ENCODE assay signal across 14 cellular contexts in genomic region chr2:16584094-16584493, GRCh38.
DNase-seq lines count a peak whose midpoint lies in the region; ATAC-seq and TF ChIP-seq lines count a peak whose summit lies in the region.
"Had no signal": no experiment of that assay in that cellular context is flagged by ENCODE, and none has a peak within 500 bp of the region (broad histone marks: within the 10 kb centered on the region; RNA-seq: fewer than 3 reads in every experiment).

No MANE protein-coding gene starts in this region.

- H3K36me3 Mint-ChIP-seq in IgD-negative memory B cell (peaks cover 12% of the 10 kb centered on the region), endodermal cell (ENCODE audit: low read depth) (no peaks in the 10 kb centered on the region), neural crest cell (ENCODE audit: low read depth) (peaks cover 7% of the 10 kb centered on the region)

- H3K27me3 Mint-ChIP-seq in IgD-negative memory B cell (no peaks in the 10 kb centered on the region), endodermal cell (ENCODE audit: insufficient read depth) (no peaks in the 10 kb centered on the region), neural crest cell (ENCODE audit: low read depth) (no peaks in the 10 kb centered on the region)

- H3K27ac ChIP-seq in endodermal cell (ENCODE audit: low read depth, low read length), result no peak overlapping the region
- H3K27ac ChIP-seq: A549, GM23248 had no signal

- H3K27me3 ChIP-seq in endodermal cell (ENCODE audit: control insufficient read depth, insufficient read depth, low read length, poor library complexity, severe bottlenecking), result no peaks in the 10 kb centered on the region
- H3K27me3 ChIP-seq: BE2C had no signal

- ATAC-seq in GM18502 (IDR thresholded peaks at IDR 0.05; ENCODE audit: poor library complexity, unreplicated experiment), result no peak
- ATAC-seq in HG02623 (IDR thresholded peaks at IDR 0.05; ENCODE audit: unreplicated experiment), result no peak
- ATAC-seq: A549, GM12878, HepG2 had no signal

- peak overlapping the region in 2 of 3 donors; percentile 44 to 71 for H3K27ac Mint-ChIP-seq in IgD-negative memory B cell
- H3K27ac Mint-ChIP-seq in endodermal cell, result no peak overlapping the region
- H3K27ac Mint-ChIP-seq in neural crest cell (ENCODE audit: unreplicated experiment), result peak overlapping the region; percentile 81

- no peaks in the 10 kb centered on the region for H3K4me1 ChIP-seq in endodermal cell (ENCODE audit: control insufficient read depth, insufficient read depth, low read length)
- H3K4me1 ChIP-seq: A549, BE2C had no signal

- no peaks in the 10 kb centered on the region for H3K9me3 ChIP-seq in endodermal cell (ENCODE audit: control insufficient read depth, low read length)
- H3K9me3 ChIP-seq: A549, BE2C had no signal

- DNase-seq in endodermal cell (no peak), neural crest cell (ENCODE audit: low read depth, low spot score) (no peak), middle frontal gyrus (ENCODE audit: extremely low spot score, low spot score) (no peak)
- DNase-seq: BE2C, Calu3, DMS79, GM23248, H7 had no signal

- no peaks in the 10 kb centered on the region for H3K9me3 Mint-ChIP-seq in IgD-negative memory B cell
- H3K9me3 Mint-ChIP-seq in endodermal cell, result no peaks in the 10 kb centered on the region
- H3K9me3 Mint-ChIP-seq in neural crest cell, result peaks cover 2% of the 10 kb centered on the region

- no peak overlapping the region for H3K4me3 ChIP-seq in endodermal cell (ENCODE audit: low read length)
- H3K4me3 ChIP-seq: A549, GM12878, GM23248 had no signal

- no peaks in the 10 kb centered on the region for H3K36me3 ChIP-seq in endodermal cell (ENCODE audit: control insufficient read depth, insufficient read depth, low read length)
- H3K36me3 ChIP-seq: BE2C had no signal

- no peak overlapping the region for H3K4me3 Mint-ChIP-seq in IgD-negative memory B cell
- H3K4me3 Mint-ChIP-seq in endodermal cell, result no peak overlapping the region
- H3K4me3 Mint-ChIP-seq in neural crest cell, result no peak overlapping the region

- TF ChIP-seq CTCF in endodermal cell (conservative IDR thresholded peaks at IDR 0.05), result peak; percentile 33
- TF ChIP-seq CTCF in neural crest cell (conservative IDR thresholded peaks at IDR 0.05), result no peak

- no peak overlapping the region for H3K9ac ChIP-seq in endodermal cell (ENCODE audit: extremely low read depth, low read length, poor library complexity, severe bottlenecking)
- H3K9ac ChIP-seq: GM23248 had no signal

- 86 to 89% methylated on average over 2 of the region's 2 CpGs for WGBS in endodermal cell (ENCODE audit: insufficient coverage in 1 of 2, insufficient read length in 1 of 2), 2 experiments

- H3K4me1 Mint-ChIP-seq in IgD-negative memory B cell (peaks cover 22 to 30% (median 28%) of the 10 kb centered on the region in 3 donors), endodermal cell (peaks cover 13% of the 10 kb centered on the region), neural crest cell (peaks cover 11% of the 10 kb centered on the region)
